8 cellular contexts compared by ENCODE assay signal in genomic region chr13:24161010-24161775, GRCh38. TPM values are rescaled to one million over a fixed set of nuclear protein-coding genes. Genes with fewer than 3 reads are reported as not detected.
A peak's percentile ranks its signal among the peaks of the same experiment; 100 is the strongest.
DNase-seq lines count a peak whose midpoint lies in the region; ATAC-seq and TF ChIP-seq lines count a peak whose summit lies in the region.

No MANE protein-coding gene starts in this region.

- TF ChIP-seq POLR2A in prostate gland (IDR thresholded peaks at IDR 0.05) = no peak

- peak overlapping the region; percentile 70 for H3K4me2 ChIP-seq in OCI-LY1 (ENCODE audit: low read length)

- no peaks in the 10 kb centered on the region for H3K9me2 ChIP-seq in OCI-LY1 (ENCODE audit: low read depth, low read length)

- no peaks in the 10 kb centered on the region for H4K20me1 ChIP-seq in OCI-LY1 (ENCODE audit: insufficient read depth, low read length)

- DNase-seq in NCI-H2196 (lab: John Stamatoyannopoulos, UW; ENCODE audit: unreplicated experiment) (peak; percentile 2), NCI-H2196 treated with DMSO at 0.1 percent for 48 hours (lab: John Stamatoyannopoulos, UW; ENCODE audit: unreplicated experiment) (no peak), cardiac muscle cell (ENCODE audit: low read depth in 1 of 2, low spot score in 1 of 2) (peak in 1 of 2 donors; percentile 32), prostate gland (ENCODE audit: low spot score) (peak; percentile 38), NCI-H1930 (lab: John Stamatoyannopoulos, UW) (no peak)
- DNase-seq in activated T-helper 9 cell treated with anti-CD3 and anti-CD28 coated beads, Interleukin-2, amount 50 U/mL, for 16 hours (ENCODE audit: low read depth) = peak; percentile 8

- H3K27me3 ChIP-seq in OCI-LY1 (ENCODE audit: insufficient read depth, low read length) (no peaks in the 10 kb centered on the region), cardiac muscle cell (peaks cover 3% of the 10 kb centered on the region), prostate gland (replicated peaks; ENCODE audit: insufficient read depth) (no peaks in the 10 kb centered on the region)

- intact Hi-C loops in prostate gland (cut with DNase I) = loop anchor here (5.0 kb wide), 1 partner anchor 36 kb away; no protein-coding TSS in a partner anchor

- H3K4me1 ChIP-seq in OCI-LY1 (ENCODE audit: insufficient read depth, low read length, severe bottlenecking) = peaks cover 4% of the 10 kb centered on the region
- peaks cover 7% of the 10 kb centered on the region for H3K4me1 ChIP-seq in cardiac muscle cell (ENCODE audit: low read depth)
- no peaks in the 10 kb centered on the region for H3K4me1 ChIP-seq in prostate gland (replicated peaks)

- H3K27ac ChIP-seq in OCI-LY1 (ENCODE audit: low read depth, low read length, poor library complexity, severe bottlenecking) = no peak overlapping the region
- H3K27ac ChIP-seq in cardiac muscle cell = no peak overlapping the region
- peak overlapping the region; percentile 76 to 86 for H3K27ac ChIP-seq in prostate gland

- H2AFZ ChIP-seq in OCI-LY1 (ENCODE audit: low read length) = no peak overlapping the region

- WGBS in prostate gland = under 1% methylated on average over 26 of the region's 43 CpGs

- H3K79me2 ChIP-seq in OCI-LY1 (ENCODE audit: insufficient read depth, low read length) = no peaks in the 10 kb centered on the region

- H3K36me3 ChIP-seq in OCI-LY1 (ENCODE audit: insufficient read depth, low read length) (no peaks in the 10 kb centered on the region), cardiac muscle cell (no peaks in the 10 kb centered on the region), prostate gland (no peaks in the 10 kb centered on the region)

- peak; percentile 39 for ATAC-seq in HG02981 (IDR thresholded peaks at IDR 0.05; ENCODE audit: unreplicated experiment)

- no peaks in the 10 kb centered on the region for H3K9me3 ChIP-seq in OCI-LY1 (ENCODE audit: low read length)
- no peaks in the 10 kb centered on the region for H3K9me3 ChIP-seq in cardiac muscle cell (ENCODE audit: low read depth)
- H3K9me3 ChIP-seq in prostate gland = no peaks in the 10 kb centered on the region

- no peak overlapping the region; the same call in 1 of the 2 replicates for H3K9ac ChIP-seq in OCI-LY1 (ENCODE audit: low read length)

- TF ChIP-seq CTCF in OCI-LY1 (IDR thresholded peaks at IDR 0.05; ENCODE audit: low read length) = no peak
- no peak for TF ChIP-seq CTCF in cardiac muscle cell (IDR thresholded peaks at IDR 0.05; ENCODE audit: low read depth, low read length)
- peak in 1 of 4 experiments; percentile 1 for TF ChIP-seq CTCF in prostate gland (IDR thresholded peaks at IDR 0.05)

- no peaks in the 10 kb centered on the region for H3F3A ChIP-seq in OCI-LY1 (ENCODE audit: insufficient read depth, low read length)

- peak overlapping the region; percentile 58 for H3K4me3 ChIP-seq in OCI-LY1 (ENCODE audit: low read depth, low read length, poor library complexity, severe bottlenecking)
- H3K4me3 ChIP-seq in cardiac muscle cell = peak overlapping the region; percentile 83
- H3K4me3 ChIP-seq in prostate gland = peak overlapping the region; percentile 80 to 86

RNA-seq across cellular contexts. Expression of gene SPATA13, which starts 0.7 kb away (rescaled TPM):
- total RNA-seq in cardiac muscle cell = 13.0 and 23.3 TPM in 2 replicates
- polyA plus RNA-seq in cardiac muscle cell = 3.9 and 5.3 TPM in 2 replicates
- total RNA-seq in prostate gland = 100 to 1,000 TPM in 1 of 2 donors, 10 to 100 TPM in 1; 85.2 to 163 TPM

Comparison
In these comparisons a context has a peak if more than half of its experiments do, and no peak if none do; other contexts are left out.
1. DNase-seq: peak in NCI-H2196 (single experiment), activated T-helper 9 cell treated with anti-CD3 and anti-CD28 coated beads, Interleukin-2, amount 50 U/mL, for 16 hours (single experiment) and prostate gland (single experiment); none in NCI-H2196 treated with DMSO at 0.1 percent for 48 hours (single experiment) and NCI-H1930 (0 of 2).
2. H3K27ac ChIP-seq: peak in prostate gland (2 of 2); none in OCI-LY1 (single experiment) and cardiac muscle cell (single experiment).
3. Peak in every context shown above with its lines, with median percentiles within 50 percentile points of each other: H3K4me3 ChIP-seq.